ENCODE assay signal across 23 cellular contexts in genomic region chr1:54173681-54174080, GRCh38. TPM values are rescaled to one million over a fixed set of nuclear protein-coding genes. Genes with fewer than 3 reads are reported as not detected.
DNase-seq lines count a peak whose midpoint lies in the region; ATAC-seq and TF ChIP-seq lines count a peak whose summit lies in the region.
"Had no signal": no experiment of that assay in that cellular context is flagged by ENCODE, and none has a peak within 500 bp of the region (broad histone marks: within the 10 kb centered on the region; RNA-seq: fewer than 3 reads in every experiment).

No MANE protein-coding gene starts in this region.

- no peak for TF ChIP-seq CTCF in neural progenitor cell (IDR thresholded peaks at IDR 0.05)

- H3K36me3 Mint-ChIP-seq in neural progenitor cell: no peaks in the 10 kb centered on the region

- peaks cover 20% of the 10 kb centered on the region for H3K4me1 ChIP-seq in BLaER1
- peaks cover 5% of the 10 kb centered on the region for H3K4me1 ChIP-seq in neural progenitor cell
- H3K4me1 ChIP-seq: left lung, psoas muscle had no signal

- H3K4me3 Mint-ChIP-seq in neural progenitor cell: peak overlapping the region; percentile 27
- H3K4me3 Mint-ChIP-seq: activated CD4-positive, alpha-beta T cell treated with anti-CD3 and anti-CD28 coated beads, Interleukin-2, amount 10 ng/mL, durations not matched to agents 7 days and 5 days; CD4-positive, alpha-beta T cell; neural crest cell; stimulated activated naive B cell treated with anti-CD40 and anti-IgM and Interleukin-4, amounts not matched to agents 10 μg/mL and 1 μg/mL and 100 μg/mL, for 72 hours; T-helper 17 cell had no signal

- H3K27me3 ChIP-seq in BLaER1 (no peaks in the 10 kb centered on the region), neural progenitor cell (no peaks in the 10 kb centered on the region)
- H3K27me3 ChIP-seq: left lung had no signal

- H3F3A ChIP-seq in neural progenitor cell (ENCODE audit: low read depth): no peaks in the 10 kb centered on the region

- no peaks in the 10 kb centered on the region for H3K9me3 Mint-ChIP-seq in neural progenitor cell
- H3K9me3 Mint-ChIP-seq: activated CD4-positive, alpha-beta T cell treated with anti-CD3 and anti-CD28 coated beads, Interleukin-2, amount 10 ng/mL, durations not matched to agents 7 days and 5 days; activated T-helper 2 cell treated with anti-CD3 and anti-CD28 coated beads, Interferon-gamma antibody, Interleukin-2, Interleukin-4, amounts not matched to agents 10 μg/mL and 5 μg/mL and 100 μg/mL, durations not matched to agents 14 hours and 24 hours and 36 hours; CD4-positive, alpha-beta T cell; neural crest cell; stimulated activated naive B cell treated with anti-CD40 and anti-IgM and Interleukin-4, amounts not matched to agents 10 μg/mL and 1 μg/mL and 100 μg/mL, for 72 hours had no signal

- H3K4me2 ChIP-seq in BLaER1: peak overlapping the region; percentile 35
- no peak overlapping the region for H3K4me2 ChIP-seq in neural progenitor cell

- H3K9ac ChIP-seq in BLaER1 (no peak overlapping the region), neural progenitor cell (no peak overlapping the region)

- no peak overlapping the region for H2AFZ ChIP-seq in neural progenitor cell (replicated peaks)

- peaks cover 4% of the 10 kb centered on the region for H3K27me3 Mint-ChIP-seq in neural progenitor cell (ENCODE audit: insufficient read depth, low read depth)
- H3K27me3 Mint-ChIP-seq: activated CD4-positive, alpha-beta T cell treated with anti-CD3 and anti-CD28 coated beads, Interleukin-2, amount 10 ng/mL, durations not matched to agents 7 days and 5 days; CD4-positive, alpha-beta T cell; stimulated activated naive B cell treated with anti-CD40 and anti-IgM and Interleukin-4, amounts not matched to agents 10 μg/mL and 1 μg/mL and 100 μg/mL, for 72 hours; T-helper 17 cell had no signal

- peaks cover 48% of the 10 kb centered on the region for H3K4me1 Mint-ChIP-seq in neural progenitor cell
- H3K4me1 Mint-ChIP-seq: stimulated activated naive B cell treated with anti-CD40 and anti-IgM and Interleukin-4, amounts not matched to agents 10 μg/mL and 1 μg/mL and 100 μg/mL, for 72 hours had no signal

- H4K20me1 ChIP-seq in BLaER1 (no peaks in the 10 kb centered on the region), neural progenitor cell (ENCODE audit: low read depth) (no peaks in the 10 kb centered on the region)

- H3K36me3 ChIP-seq in BLaER1 (peaks cover 27% of the 10 kb centered on the region), neural progenitor cell (no peaks in the 10 kb centered on the region)

- H3K27ac ChIP-seq in BLaER1 (no peak overlapping the region), cingulate gyrus (ENCODE audit: low read depth, low read length) (peak overlapping the region; percentile 76), neural progenitor cell (no peak overlapping the region)
- H3K27ac ChIP-seq: left lung, psoas muscle, skin epidermis, VCaP had no signal

- H3K9me3 ChIP-seq in BLaER1: no peaks in the 10 kb centered on the region
- no peaks in the 10 kb centered on the region for H3K9me3 ChIP-seq in neural progenitor cell (ENCODE audit: low read depth)
- H3K9me3 ChIP-seq: left lung, psoas muscle had no signal

- H3K4me3 ChIP-seq in BLaER1 (no peak overlapping the region), neural progenitor cell (no peak overlapping the region)
- H3K4me3 ChIP-seq: left lung, psoas muscle, skin epidermis had no signal

- peak overlapping the region; percentile 70 for H3K27ac Mint-ChIP-seq in neural progenitor cell
- H3K27ac Mint-ChIP-seq: activated CD4-positive, alpha-beta T cell treated with anti-CD3 and anti-CD28 coated beads, Interleukin-2, amount 10 ng/mL, durations not matched to agents 7 days and 5 days; activated T-helper 2 cell treated with anti-CD3 and anti-CD28 coated beads, Interferon-gamma antibody, Interleukin-2, Interleukin-4, amounts not matched to agents 10 μg/mL and 5 μg/mL and 100 μg/mL, durations not matched to agents 14 hours and 24 hours and 36 hours; CD4-positive, alpha-beta T cell; stimulated activated naive B cell treated with anti-CD40 and anti-IgM and Interleukin-4, amounts not matched to agents 10 μg/mL and 1 μg/mL and 100 μg/mL, for 72 hours; T-helper 17 cell had no signal

- no peaks in the 10 kb centered on the region for H3K79me2 ChIP-seq in neural progenitor cell (ENCODE audit: low read depth)

- no peak for ATAC-seq in HG03457 (IDR thresholded peaks at IDR 0.05; ENCODE audit: unreplicated experiment)
- ATAC-seq: left lung; stimulated activated naive B cell treated with anti-CD40 and anti-IgM and Interleukin-4, amounts not matched to agents 10 μg/mL and 1 μg/mL and 100 μg/mL, for 72 hours; T-helper 17 cell had no signal

- DNase-seq in NCI-H146 (lab: John Stamatoyannopoulos, UW) (peak; percentile 53), neural progenitor cell (ENCODE audit: low spot score) (peak; percentile 27), HPDE6-E6E7 (ENCODE audit: extremely low spot score) (no peak), LoVo (ENCODE audit: low spot score) (no peak)
- no peak for DNase-seq in activated CD4-positive, CD25-positive, alpha-beta regulatory T cell treated with anti-CD3 and anti-CD28 coated beads, Interleukin-2, amount 50 U/mL, for 72 hours
- DNase-seq: activated CD4-positive, alpha-beta T cell treated with anti-CD3 and anti-CD28 coated beads, Interleukin-2, amount 10 ng/mL, durations not matched to agents 7 days and 5 days; CD4-positive, alpha-beta T cell; GDM1; KBM-7; left lung; NCI-H2029 treated with DMSO at 0.1 percent for 48 hours; NCI-H510A; psoas muscle; stimulated activated naive B cell treated with anti-CD40 and anti-IgM and Interleukin-4, amounts not matched to agents 10 μg/mL and 1 μg/mL and 100 μg/mL, for 72 hours; T-helper 17 cell had no signal

RNA-seq across cellular contexts. Expression of gene CDCP2, which starts 20.9 kb away (rescaled TPM):
- 0.15 TPM in 1 of 2 replicates, not detected in the other for total RNA-seq in neural progenitor cell (ENCODE audit: low replicate concordance)
- total RNA-seq: activated CD4-positive, alpha-beta T cell treated with anti-CD3 and anti-CD28 coated beads, Interleukin-2, amount 10 ng/mL, durations not matched to agents 7 days and 5 days; activated T-helper 2 cell treated with anti-CD3 and anti-CD28 coated beads, Interferon-gamma antibody, Interleukin-2, Interleukin-4, amounts not matched to agents 10 μg/mL and 5 μg/mL and 100 μg/mL, durations not matched to agents 14 hours and 24 hours and 36 hours; CD4-positive, alpha-beta T cell; neural crest cell; psoas muscle; SK-MEL-5; T-helper 17 cell had no signal

RNA-seq across cellular contexts. Expression of gene CYB5RL, which starts 26.1 kb away (rescaled TPM):
- 6.4 and 9.0 TPM in 2 replicates for total RNA-seq in neural progenitor cell (ENCODE audit: low replicate concordance)

RNA-seq across cellular contexts. Expression of gene MRPL37, which starts 26.3 kb away (rescaled TPM):
- 60.4 and 93.4 TPM in 2 replicates for total RNA-seq in neural progenitor cell (ENCODE audit: low replicate concordance)

Comparison
In these comparisons a context has a peak if more than half of its experiments do, and no peak if none do; other contexts are left out.
1. DNase-seq: peak in NCI-H146 (single experiment) and neural progenitor cell (single experiment); none in activated CD4-positive, CD25-positive, alpha-beta regulatory T cell treated with anti-CD3 and anti-CD28 coated beads, Interleukin-2, amount 50 U/mL, for 72 hours (single experiment), HPDE6-E6E7 (single experiment) and LoVo (single experiment).